ENCODE assay signal across 11 cellular contexts in the genomic region with DNA sequence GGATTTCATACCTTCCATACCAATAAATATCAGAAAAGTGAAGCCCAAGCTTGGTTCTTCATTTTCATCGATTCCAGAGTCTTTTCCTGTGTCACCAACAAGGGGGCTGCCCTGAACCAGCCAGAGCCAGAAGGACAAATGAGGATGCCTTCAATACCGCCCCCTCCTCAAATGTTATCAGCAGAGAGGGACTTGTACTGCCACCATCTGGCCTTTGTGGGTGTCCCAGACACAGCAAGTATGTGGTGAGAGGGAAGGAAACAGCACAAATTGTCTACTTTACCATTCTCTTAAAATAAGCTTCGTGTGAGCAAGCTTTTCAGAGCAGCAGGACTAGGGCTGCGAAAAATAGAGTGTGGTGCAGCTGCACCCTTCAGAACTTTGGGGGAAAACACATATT.
DNase-seq lines count a peak whose midpoint lies in the region; ATAC-seq, FAIRE-seq and TF ChIP-seq lines count a peak whose summit lies in the region.
"Had no signal": no experiment of that assay in that cellular context is flagged by ENCODE, and none has a peak within 500 bp of the region (broad histone marks: within the 10 kb centered on the region; RNA-seq: fewer than 3 reads in every experiment).

No MANE protein-coding gene starts in this region.

- H3K27ac ChIP-seq in DOHH2 (ENCODE audit: low read depth, low read length) (peak overlapping the region; percentile 93), astrocyte (ENCODE audit: low read depth, low read length) (no peak overlapping the region)

- H3K9me3 ChIP-seq in DOHH2 (ENCODE audit: control insufficient read depth, insufficient read depth, low read length), result no peaks in the 10 kb centered on the region
- H3K9me3 ChIP-seq in astrocyte (ENCODE audit: insufficient read depth, low read depth, low read length), result no peaks in the 10 kb centered on the region

- H3K9me2 ChIP-seq in DOHH2 (replicated peaks; ENCODE audit: control insufficient read depth, low read length), result no peaks in the 10 kb centered on the region

- H3K4me3 Mint-ChIP-seq in astrocyte (ENCODE audit: unreplicated experiment), result no peak overlapping the region

- ATAC-seq in GM21717 (IDR thresholded peaks at IDR 0.05; ENCODE audit: unreplicated experiment) (no peak), HG03378 (IDR thresholded peaks at IDR 0.05; ENCODE audit: unreplicated experiment) (no peak)
- ATAC-seq in activated naive CD4-positive, alpha-beta T cell treated with anti-CD3 and anti-CD28 coated beads, Interleukin-2, amount 50 U/mL, for 72 hours, result no peak
- ATAC-seq: left cardiac atrium had no signal

- TF ChIP-seq EP300 in Ishikawa (IDR thresholded peaks at IDR 0.05; ENCODE audit: borderline replicate concordance), result no peak

- H3K9ac ChIP-seq in astrocyte (ENCODE audit: low read length), result no peak overlapping the region

- H3K36me3 ChIP-seq in DOHH2 (ENCODE audit: control insufficient read depth, low read length), result peaks cover 4% of the 10 kb centered on the region; the same call in 1 of the 2 replicates
- H3K36me3 ChIP-seq in astrocyte (ENCODE audit: insufficient read depth, low read length), result no peaks in the 10 kb centered on the region

- H2AFZ ChIP-seq in astrocyte (ENCODE audit: low read depth, low read length), result no peak overlapping the region

- peak; percentile 68 for TF ChIP-seq RAD21 in Ishikawa (IDR thresholded peaks at IDR 0.05; ENCODE audit: low read depth)

- peak overlapping the region; percentile 89 for H3K4me2 ChIP-seq in DOHH2 (ENCODE audit: low read length)
- no peak overlapping the region for H3K4me2 ChIP-seq in astrocyte (ENCODE audit: low read length)

- TF ChIP-seq CTCF in DOHH2 (IDR thresholded peaks at IDR 0.05; ENCODE audit: low read depth, low read length, poor library complexity, severe bottlenecking) (peak; percentile 88), astrocyte (IDR thresholded peaks at IDR 0.05; ENCODE audit: insufficient read depth, low read depth, low read length) (peak; percentile 24)

- DNase-seq in astrocyte (ENCODE audit: low read depth) (no peak), medulla oblongata (ENCODE audit: extremely low spot score) (peak; percentile 23)
- DNase-seq in stimulated activated naive CD4-positive, alpha-beta T cell treated with Interleukin-2 at 50 U/mL for 16 hours (lab: John Stamatoyannopoulos, UW), result no peak
- no peak for DNase-seq in activated naive CD4-positive, alpha-beta T cell treated with anti-CD3 and anti-CD28 coated beads, Interleukin-2, amount 50 U/mL, for 72 hours (ENCODE audit: low spot score in 2 of 2)
- DNase-seq: activated CD4-positive, alpha-beta T cell treated with anti-CD3 and anti-CD28 coated beads, Interleukin-2, amount 50 U/mL, for 1 hour; left cardiac atrium; NCI-H2029 had no signal

- no peak for FAIRE-seq in astrocyte (lab: Jason Lieb, UNC)

- H3K4me1 ChIP-seq in DOHH2 (ENCODE audit: control insufficient read depth, low read length) (peaks cover 68% of the 10 kb centered on the region), astrocyte (ENCODE audit: insufficient read depth, low read length) (peaks cover 14% of the 10 kb centered on the region)

- H3K27me3 Mint-ChIP-seq in astrocyte (ENCODE audit: low read depth, unreplicated experiment), result no peaks in the 10 kb centered on the region

- H3K27me3 ChIP-seq in DOHH2 (ENCODE audit: control insufficient read depth, low read length) (no peaks in the 10 kb centered on the region), astrocyte (ENCODE audit: insufficient read depth, low read length) (peaks cover 3% of the 10 kb centered on the region)

- H3K4me3 ChIP-seq in DOHH2 (ENCODE audit: low read length) (peak overlapping the region; percentile 22; the same call in 1 of the 2 replicates), astrocyte (ENCODE audit: insufficient read depth, low read depth, low read length) (no peak overlapping the region)

- H3K27ac Mint-ChIP-seq in astrocyte (ENCODE audit: unreplicated experiment), result no peak overlapping the region
- no peak overlapping the region for H3K27ac Mint-ChIP-seq in activated naive CD4-positive, alpha-beta T cell treated with anti-CD3 and anti-CD28 coated beads, Interleukin-2, amount 50 U/mL, for 72 hours

- peaks cover 15% of the 10 kb centered on the region for H3K4me1 Mint-ChIP-seq in astrocyte (ENCODE audit: low read depth, unreplicated experiment)

- peaks cover 9% of the 10 kb centered on the region for H3K9me3 Mint-ChIP-seq in astrocyte (ENCODE audit: unreplicated experiment)
- H3K9me3 Mint-ChIP-seq in activated naive CD4-positive, alpha-beta T cell treated with anti-CD3 and anti-CD28 coated beads, Interleukin-2, amount 50 U/mL, for 72 hours, result no peaks in the 10 kb centered on the region

- H3K79me2 ChIP-seq in DOHH2 (ENCODE audit: control insufficient read depth, low read length) (0 out of 2 replicates have a peak, but pooled peaks cover 2% of the 10 kb centered on the region), astrocyte (ENCODE audit: insufficient read depth, low read length) (no peaks in the 10 kb centered on the region)

- peaks cover 27% of the 10 kb centered on the region for H3F3A ChIP-seq in DOHH2 (ENCODE audit: control insufficient read depth, insufficient read depth)

- H3K36me3 Mint-ChIP-seq in astrocyte (ENCODE audit: low read depth, unreplicated experiment), result peaks cover 4% of the 10 kb centered on the region
- H3K36me3 Mint-ChIP-seq in activated naive CD4-positive, alpha-beta T cell treated with anti-CD3 and anti-CD28 coated beads, Interleukin-2, amount 50 U/mL, for 72 hours, result no peaks in the 10 kb centered on the region

- no peaks in the 10 kb centered on the region for H4K20me1 ChIP-seq in DOHH2 (ENCODE audit: control insufficient read depth, insufficient read depth, low read depth, low read length)
- no peaks in the 10 kb centered on the region for H4K20me1 ChIP-seq in astrocyte (ENCODE audit: insufficient read depth, low read length)

TF ChIP-seq in Ishikawa, 13 proteins besides CTCF, POLR2A, EP300 and RAD21:
- TF ChIP-seq, protein P1, sequence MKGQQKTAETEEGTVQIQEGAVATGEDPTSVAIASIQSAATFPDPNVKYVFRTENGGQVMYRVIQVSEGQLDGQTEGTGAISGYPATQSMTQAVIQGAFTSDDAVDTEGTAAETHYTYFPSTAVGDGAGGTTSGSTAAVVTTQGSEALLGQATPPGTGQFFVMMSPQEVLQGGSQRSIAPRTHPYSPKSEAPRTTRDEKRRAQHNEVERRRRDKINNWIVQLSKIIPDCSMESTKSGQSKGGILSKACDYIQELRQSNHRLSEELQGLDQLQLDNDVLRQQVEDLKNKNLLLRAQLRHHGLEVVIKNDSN (IDR thresholded peaks at IDR 0.05), result no peak
- TF ChIP-seq CREB1 (IDR thresholded peaks at IDR 0.05; ENCODE audit: low read depth), result no peak
- no peak for TF ChIP-seq TCF12 (IDR thresholded peaks at IDR 0.05; ENCODE audit: low read depth)
- TF ChIP-seq CEBPB (IDR thresholded peaks at IDR 0.05), result no peak
- TF ChIP-seq, protein P2, sequence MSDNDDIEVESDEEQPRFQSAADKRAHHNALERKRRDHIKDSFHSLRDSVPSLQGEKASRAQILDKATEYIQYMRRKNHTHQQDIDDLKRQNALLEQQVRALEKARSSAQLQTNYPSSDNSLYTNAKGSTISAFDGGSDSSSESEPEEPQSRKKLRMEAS (IDR thresholded peaks at IDR 0.05), result no peak
- no peak for TF ChIP-seq TEAD4 (IDR thresholded peaks at IDR 0.05)
- TF ChIP-seq TAF1 (IDR thresholded peaks at IDR 0.05; ENCODE audit: low read depth), result no peak
- no peak for TF ChIP-seq FOXM1 (IDR thresholded peaks at IDR 0.05; ENCODE audit: borderline replicate concordance, low read depth)
- no peak for TF ChIP-seq ZBTB7A (IDR thresholded peaks at IDR 0.05; ENCODE audit: low read depth)
- no peak for TF ChIP-seq YY1 (IDR thresholded peaks at IDR 0.05; ENCODE audit: low read depth)
- TF ChIP-seq, protein P3, sequence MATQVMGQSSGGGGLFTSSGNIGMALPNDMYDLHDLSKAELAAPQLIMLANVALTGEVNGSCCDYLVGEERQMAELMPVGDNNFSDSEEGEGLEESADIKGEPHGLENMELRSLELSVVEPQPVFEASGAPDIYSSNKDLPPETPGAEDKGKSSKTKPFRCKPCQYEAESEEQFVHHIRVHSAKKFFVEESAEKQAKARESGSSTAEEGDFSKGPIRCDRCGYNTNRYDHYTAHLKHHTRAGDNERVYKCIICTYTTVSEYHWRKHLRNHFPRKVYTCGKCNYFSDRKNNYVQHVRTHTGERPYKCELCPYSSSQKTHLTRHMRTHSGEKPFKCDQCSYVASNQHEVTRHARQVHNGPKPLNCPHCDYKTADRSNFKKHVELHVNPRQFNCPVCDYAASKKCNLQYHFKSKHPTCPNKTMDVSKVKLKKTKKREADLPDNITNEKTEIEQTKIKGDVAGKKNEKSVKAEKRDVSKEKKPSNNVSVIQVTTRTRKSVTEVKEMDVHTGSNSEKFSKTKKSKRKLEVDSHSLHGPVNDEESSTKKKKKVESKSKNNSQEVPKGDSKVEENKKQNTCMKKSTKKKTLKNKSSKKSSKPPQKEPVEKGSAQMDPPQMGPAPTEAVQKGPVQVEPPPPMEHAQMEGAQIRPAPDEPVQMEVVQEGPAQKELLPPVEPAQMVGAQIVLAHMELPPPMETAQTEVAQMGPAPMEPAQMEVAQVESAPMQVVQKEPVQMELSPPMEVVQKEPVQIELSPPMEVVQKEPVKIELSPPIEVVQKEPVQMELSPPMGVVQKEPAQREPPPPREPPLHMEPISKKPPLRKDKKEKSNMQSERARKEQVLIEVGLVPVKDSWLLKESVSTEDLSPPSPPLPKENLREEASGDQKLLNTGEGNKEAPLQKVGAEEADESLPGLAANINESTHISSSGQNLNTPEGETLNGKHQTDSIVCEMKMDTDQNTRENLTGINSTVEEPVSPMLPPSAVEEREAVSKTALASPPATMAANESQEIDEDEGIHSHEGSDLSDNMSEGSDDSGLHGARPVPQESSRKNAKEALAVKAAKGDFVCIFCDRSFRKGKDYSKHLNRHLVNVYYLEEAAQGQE (IDR thresholded peaks at IDR 0.05; ENCODE audit: low read depth), result no peak
- TF ChIP-seq NFIC (IDR thresholded peaks at IDR 0.05), result no peak
- no peak for TF ChIP-seq EGR1 (IDR thresholded peaks at IDR 0.05)
